In genomic region chr3:122403489-122403888, GRCh38 we compare ENCODE assay signal across 24 cellular contexts. TPM values are rescaled to one million over a fixed set of nuclear protein-coding genes. Genes with fewer than 3 reads are reported as not detected.
DNase-seq lines count a peak whose midpoint lies in the region; ATAC-seq, FAIRE-seq and TF ChIP-seq lines count a peak whose summit lies in the region.
"Had no signal": no experiment of that assay in that cellular context is flagged by ENCODE, and none has a peak within 500 bp of the region (broad histone marks: within the 10 kb centered on the region; RNA-seq: fewer than 3 reads in every experiment).

No MANE protein-coding gene starts in this region.

- H3K9me3 ChIP-seq in astrocyte (ENCODE audit: insufficient read depth, low read depth, low read length) = no peaks in the 10 kb centered on the region
- H3K9me3 ChIP-seq: ascending aorta had no signal

- H3K4me1 ChIP-seq in astrocyte (ENCODE audit: insufficient read depth, low read length) = peaks cover 9% of the 10 kb centered on the region
- H3K4me1 ChIP-seq: ascending aorta had no signal

- H3K79me2 ChIP-seq in astrocyte (ENCODE audit: insufficient read depth, low read length) = no peaks in the 10 kb centered on the region

- no peak overlapping the region for H3K4me3 ChIP-seq in astrocyte (ENCODE audit: insufficient read depth, low read depth, low read length)
- H3K4me3 ChIP-seq: ascending aorta, hepatocyte had no signal

- H2AFZ ChIP-seq in astrocyte (ENCODE audit: low read depth, low read length) = no peak overlapping the region
- H2AFZ ChIP-seq: hepatocyte had no signal

- H3K27ac ChIP-seq in astrocyte (ENCODE audit: low read depth, low read length) = peak overlapping the region; percentile 67
- H3K27ac ChIP-seq: ascending aorta, hepatocyte, KMS-11 had no signal

- H3K4me2 ChIP-seq in astrocyte (ENCODE audit: low read length) = peak overlapping the region; percentile 61
- H3K4me2 ChIP-seq: hepatocyte, KMS-11 had no signal

- H3K36me3 ChIP-seq in astrocyte (ENCODE audit: insufficient read depth, low read length) = peaks cover 5% of the 10 kb centered on the region

- no peak overlapping the region for H3K9ac ChIP-seq in astrocyte (ENCODE audit: low read length)
- H3K9ac ChIP-seq: KMS-11 had no signal

- peaks cover 10% of the 10 kb centered on the region for H3K36me3 Mint-ChIP-seq in astrocyte (ENCODE audit: low read depth, unreplicated experiment)

- H3K4me3 Mint-ChIP-seq in astrocyte (ENCODE audit: unreplicated experiment) = peak overlapping the region; percentile 5
- H3K4me3 Mint-ChIP-seq: activated CD4-positive, alpha-beta T cell treated with anti-CD3 and anti-CD28 coated beads, Interleukin-2, amount 10 ng/mL, durations not matched to agents 7 days and 5 days; CD4-positive, alpha-beta T cell; endodermal cell had no signal

- H3K27ac Mint-ChIP-seq in astrocyte (ENCODE audit: unreplicated experiment) = peak overlapping the region; percentile 92
- H3K27ac Mint-ChIP-seq: activated CD4-positive, alpha-beta T cell treated with anti-CD3 and anti-CD28 coated beads, Interleukin-2, amount 10 ng/mL, durations not matched to agents 7 days and 5 days; CD4-positive, alpha-beta T cell; endodermal cell had no signal

- TF ChIP-seq CTCF in astrocyte (IDR thresholded peaks at IDR 0.05; ENCODE audit: insufficient read depth, low read depth, low read length) = no peak

- DNase-seq in AG20443 (ENCODE audit: low spot score) = peak; percentile 26
- peak; percentile 25 for DNase-seq in LHCN-M2 (ENCODE audit: low read depth)
- DNase-seq in astrocyte (ENCODE audit: low read depth) = peak; percentile 92
- peak; percentile 54 for DNase-seq in kidney tubule cell (ENCODE audit: low spot score)
- DNase-seq in left lobe of liver (ENCODE audit: low spot score) = no peak
- DNase-seq in activated gamma-delta T cell treated with Interleukin-2 at 50 U/mL for 16 hours = no peak
- DNase-seq: activated CD4-positive, alpha-beta T cell treated with anti-CD3 and anti-CD28 coated beads, Interleukin-2, amount 10 ng/mL, durations not matched to agents 7 days and 5 days; activated CD8-positive, alpha-beta memory T cell treated with anti-CD3 and anti-CD28 coated beads, Interleukin-2, amount 50 U/mL, for 4 hours; activated naive CD4-positive, alpha-beta T cell; CD4-positive, alpha-beta T cell; endodermal cell; midbrain; NCI-H1417; NCI-H2107; NCI-H510A treated with DMSO at 0.1 percent for 48 hours; substantia nigra; T-helper 1 cell had no signal

- no peaks in the 10 kb centered on the region for H3K9me3 Mint-ChIP-seq in astrocyte (ENCODE audit: unreplicated experiment)
- H3K9me3 Mint-ChIP-seq: activated CD4-positive, alpha-beta T cell treated with anti-CD3 and anti-CD28 coated beads, Interleukin-2, amount 10 ng/mL, durations not matched to agents 7 days and 5 days; CD4-positive, alpha-beta T cell; endodermal cell had no signal

- no peaks in the 10 kb centered on the region for H3K27me3 Mint-ChIP-seq in astrocyte (ENCODE audit: low read depth, unreplicated experiment)
- H3K27me3 Mint-ChIP-seq: activated CD4-positive, alpha-beta T cell treated with anti-CD3 and anti-CD28 coated beads, Interleukin-2, amount 10 ng/mL, durations not matched to agents 7 days and 5 days; CD4-positive, alpha-beta T cell had no signal

- H3K4me1 Mint-ChIP-seq in astrocyte (ENCODE audit: low read depth, unreplicated experiment) = peaks cover 18% of the 10 kb centered on the region
- H3K4me1 Mint-ChIP-seq: activated CD4-positive, alpha-beta T cell treated with anti-CD3 and anti-CD28 coated beads, Interleukin-2, amount 10 ng/mL, durations not matched to agents 7 days and 5 days; endodermal cell had no signal

- H4K20me1 ChIP-seq in astrocyte (ENCODE audit: insufficient read depth, low read length) = no peaks in the 10 kb centered on the region

- FAIRE-seq in astrocyte (lab: Jason Lieb, UNC) = peak; percentile 68
- FAIRE-seq: colon had no signal

- H3K27me3 ChIP-seq in astrocyte (ENCODE audit: insufficient read depth, low read length) = no peaks in the 10 kb centered on the region
- H3K27me3 ChIP-seq: ascending aorta, hepatocyte had no signal

- ATAC-seq in GM18511 (IDR thresholded peaks at IDR 0.05; ENCODE audit: unreplicated experiment) = no peak
- ATAC-seq in left lobe of liver = no peak
- ATAC-seq in GM19324 (IDR thresholded peaks at IDR 0.05; ENCODE audit: low FRiP score, unreplicated experiment) = no peak
- ATAC-seq: Right ventricle myocardium inferior had no signal

RNA-seq across cellular contexts. Expression of gene WDR5B, which starts 12.4 kb away (rescaled TPM):
- 4.7 and 6.0 TPM in 2 replicates for total RNA-seq in LHCN-M2 (2014; rRNA removed)
- polyA plus RNA-seq in LHCN-M2 (2012) = 1.7 TPM
- total RNA-seq in astrocyte = 3.9 and 4.0 TPM in 2 replicates
- total RNA-seq in left lobe of liver = 2.3 TPM

RNA-seq across cellular contexts. Expression of gene FAM162A, which starts 19.5 kb away (rescaled TPM):
- total RNA-seq in LHCN-M2 (2014; rRNA removed) (27.6 and 32.3 TPM in 2 replicates), astrocyte (65.1 and 72.2 TPM in 2 replicates), left lobe of liver (49.9 TPM)
- polyA plus RNA-seq in LHCN-M2 (2012) = 60.4 TPM

RNA-seq across cellular contexts. Expression of gene MIX23, which starts 20.5 kb away (rescaled TPM):
- total RNA-seq in LHCN-M2 (2014; rRNA removed) (37.6 and 37.8 TPM in 2 replicates), astrocyte (43.2 and 46.6 TPM in 2 replicates), left lobe of liver (19.1 TPM)
- polyA plus RNA-seq in LHCN-M2 (2012) = 24.5 TPM
- total RNA-seq: ascending aorta had no signal

Comparison
In these comparisons a context has a peak if more than half of its experiments do, and no peak if none do; other contexts are left out.
1. DNase-seq: peak in AG20443 (single experiment), LHCN-M2 (single experiment), astrocyte (single experiment) and kidney tubule cell (single experiment); none in left lobe of liver (single experiment) and activated gamma-delta T cell treated with Interleukin-2 at 50 U/mL for 16 hours (single experiment).